In genomic region chr22:37471721-37472417, GRCh38 we compare ENCODE assay signal across 13 cellular contexts. TPM values are rescaled to one million over a fixed set of nuclear protein-coding genes. Genes with fewer than 3 reads are reported as not detected.
A peak's percentile ranks its signal among the peaks of the same experiment; 100 is the strongest.
DNase-seq lines count a peak whose midpoint lies in the region; ATAC-seq and TF ChIP-seq lines count a peak whose summit lies in the region.
"Had no signal": no experiment of that assay in that cellular context is flagged by ENCODE, and none has a peak within 500 bp of the region (broad histone marks: within the 10 kb centered on the region; RNA-seq: fewer than 3 reads in every experiment).

No MANE protein-coding gene starts in this region.

- H3K4me1 ChIP-seq in OCI-LY1 (ENCODE audit: insufficient read depth, low read length, severe bottlenecking) = peaks cover 29% of the 10 kb centered on the region
- H3K4me1 ChIP-seq in upper lobe of left lung = no peaks in the 10 kb centered on the region
- no peaks in the 10 kb centered on the region for H3K4me1 ChIP-seq in PC-9 (replicated peaks; ENCODE audit: insufficient read depth)

- no peaks in the 10 kb centered on the region for H3K27me3 ChIP-seq in OCI-LY1 (ENCODE audit: insufficient read depth, low read length)
- no peaks in the 10 kb centered on the region for H3K27me3 ChIP-seq in upper lobe of left lung
- no peaks in the 10 kb centered on the region for H3K27me3 ChIP-seq in PC-9 (ENCODE audit: insufficient read depth, low read depth)
- H3K27me3 ChIP-seq: MG63 had no signal

- intact Hi-C loops in Right ventricle myocardium inferior (cut with DNase I) (no loop called here), cardiac septum (cut with DNase I) (no loop called here), PC-9 (cut with micrococcal nuclease; ENCODE audit: unreplicated experiment) (loop anchor here (1.0 kb wide), 1 partner anchor 66 kb away; no protein-coding TSS in a partner anchor)

- H3K27ac ChIP-seq in OCI-LY1 (ENCODE audit: low read depth, low read length, poor library complexity, severe bottlenecking) (peak overlapping the region; percentile 86), upper lobe of left lung (no peak overlapping the region), PC-9 (no peak overlapping the region)

- H2AFZ ChIP-seq in OCI-LY1 (ENCODE audit: low read length) = no peak overlapping the region
- H2AFZ ChIP-seq in PC-9 = no peak overlapping the region

- H3F3A ChIP-seq in OCI-LY1 (ENCODE audit: insufficient read depth, low read length) = no peaks in the 10 kb centered on the region
- peaks cover 10% of the 10 kb centered on the region; the same call in 1 of the 2 replicates for H3F3A ChIP-seq in PC-9 (ENCODE audit: insufficient read depth, low read depth)

- no peak for TF ChIP-seq POLR2A in upper lobe of left lung (IDR thresholded peaks at IDR 0.05)

- CTCF ChIA-PET in PC-9 (lab: Charles Lee) = interaction anchor here (0.5 to 1.6 kb wide), 12 partner anchors 26 to 378 kb away, joined by 3 to 10 read pairs (median 4); no protein-coding TSS in a partner anchor

- H3K4me3 ChIP-seq in OCI-LY1 (ENCODE audit: low read depth, low read length, poor library complexity, severe bottlenecking) (no peak overlapping the region), upper lobe of left lung (no peak overlapping the region), PC-9 (no peak overlapping the region)
- H3K4me3 ChIP-seq: MG63 had no signal

- WGBS in upper lobe of left lung, 2 donors = 85 to 94% methylated on average over 10 of the region's 10 CpGs

- H3K9me2 ChIP-seq in OCI-LY1 (ENCODE audit: low read depth, low read length) = no peaks in the 10 kb centered on the region
- no peaks in the 10 kb centered on the region for H3K9me2 ChIP-seq in PC-9 (ENCODE audit: insufficient read depth)

- H3K9me3 ChIP-seq in OCI-LY1 (ENCODE audit: low read length) (no peaks in the 10 kb centered on the region), upper lobe of left lung (no peaks in the 10 kb centered on the region), PC-9 (ENCODE audit: insufficient read depth, low read depth) (no peaks in the 10 kb centered on the region)
- H3K9me3 ChIP-seq: MG63 had no signal

- TF ChIP-seq EP300 in upper lobe of left lung (IDR thresholded peaks at IDR 0.05) = no peak

- BruUV-seq in PC-9 (replicated peaks; lab: Mats Ljungman, UMichigan) = no TSS peak

- H3K4me2 ChIP-seq in OCI-LY1 (ENCODE audit: low read length) (peak overlapping the region; percentile 0; the same call in 1 of the 2 replicates), PC-9 (no peak overlapping the region)

- H3K36me3 ChIP-seq in OCI-LY1 (ENCODE audit: insufficient read depth, low read length) (peaks cover 89% of the 10 kb centered on the region), upper lobe of left lung (peaks cover 0 to 40% (median 16%) of the 10 kb centered on the region in 4 donors), PC-9 (ENCODE audit: low read depth) (no peaks in the 10 kb centered on the region)
- H3K36me3 ChIP-seq: MG63 had no signal

- H3K9ac ChIP-seq in OCI-LY1 (ENCODE audit: low read length) = peak overlapping the region; percentile 44

- no peaks in the 10 kb centered on the region for H3K79me2 ChIP-seq in OCI-LY1 (ENCODE audit: insufficient read depth, low read length)
- H3K79me2 ChIP-seq in PC-9 (ENCODE audit: low read depth) = no peaks in the 10 kb centered on the region

- TF ChIP-seq CTCF in OCI-LY1 (IDR thresholded peaks at IDR 0.05; ENCODE audit: low read length) = no peak
- no peak for TF ChIP-seq CTCF in upper lobe of left lung (IDR thresholded peaks at IDR 0.05)
- no peak for TF ChIP-seq CTCF in PC-9 (conservative IDR thresholded peaks at IDR 0.05)

- H4K20me1 ChIP-seq in OCI-LY1 (ENCODE audit: insufficient read depth, low read length) = no peaks in the 10 kb centered on the region
- H4K20me1 ChIP-seq in PC-9 (ENCODE audit: insufficient read depth) = no peaks in the 10 kb centered on the region

- POLR2A ChIA-PET in PC-9 (lab: Charles Lee; ENCODE audit: unreplicated experiment) = interaction anchor here (0.6 kb wide), 2 partner anchors 21 to 98 kb away, joined by 5 to 29 read pairs; no protein-coding TSS in a partner anchor

- ATAC-seq in Right ventricle myocardium inferior (no peak), upper lobe of left lung (ENCODE audit: low FRiP score in 2 of 2) (no peak)

- DNase-seq in NCI-H2029 (lab: John Stamatoyannopoulos, UW) = peak; percentile 34
- DNase-seq in NCI-H2029 treated with DMSO at 0.1 percent for 48 hours (lab: John Stamatoyannopoulos, UW) = no peak
- peak; percentile 26 for DNase-seq in Right ventricle myocardium inferior (ENCODE audit: missing footprints)
- no peak for DNase-seq in cardiac septum (ENCODE audit: low spot score)
- no peak for DNase-seq in upper lobe of left lung
- no peak for DNase-seq in PC-9
- no peak for DNase-seq in activated T-cell treated with anti-CD3 and anti-CD28 coated beads for 4 hours
- DNase-seq: GF-D8; NCI-H446 treated with DMSO at 0.1 percent for 48 hours; NK-92 treated with Interleukin-12 subunit alpha and Interleukin-12 subunit beta, amount 100 ng/mL, for 24 hours had no signal

RNA-seq across cellular contexts. Expression of gene MFNG, which starts 14.3 kb away (rescaled TPM):
- total RNA-seq in Right ventricle myocardium inferior (14.4 TPM), cardiac septum (5.3 TPM), upper lobe of left lung (10 to 100 TPM; 14.0 to 74.0 (median 45.9) TPM), PC-9 (2021) (26.0 and 28.1 TPM in 2 replicates)
- total RNA-seq: SK-MEL-5 had no signal

RNA-seq across cellular contexts. Expression of gene ELFN2, which starts 44.6 kb away (rescaled TPM):
- total RNA-seq in Right ventricle myocardium inferior = 0.22 TPM
- 0.03 TPM for total RNA-seq in cardiac septum
- total RNA-seq in upper lobe of left lung = 1 to 10 TPM in 5 of 6 donors, under 1 TPM in 1; 0.37 to 9.1 (median 4.5) TPM
- 30.8 and 36.6 TPM in 2 replicates for total RNA-seq in PC-9 (2021)

RNA-seq across cellular contexts. Expression of gene CARD10, which starts 47.3 kb away (rescaled TPM):
- total RNA-seq in Right ventricle myocardium inferior (10.3 TPM), cardiac septum (6.0 TPM), upper lobe of left lung (10 to 100 TPM in 4 of 6 donors, 1 to 10 TPM in 2; 6.2 to 19.8 (median 13.6) TPM), PC-9 (2021) (63.9 and 76.7 TPM in 2 replicates)

Comparison
In these comparisons a context has a peak if more than half of its experiments do, and no peak if none do; other contexts are left out.
1. DNase-seq: peak in NCI-H2029 (single experiment) and Right ventricle myocardium inferior (single experiment); none in NCI-H2029 treated with DMSO at 0.1 percent for 48 hours (single experiment), cardiac septum (single experiment), upper lobe of left lung (0 of 2), PC-9 (0 of 2) and activated T-cell treated with anti-CD3 and anti-CD28 coated beads for 4 hours (single experiment).